Comparison of ENCODE assay signal across 11 cellular contexts in the genomic region with DNA sequence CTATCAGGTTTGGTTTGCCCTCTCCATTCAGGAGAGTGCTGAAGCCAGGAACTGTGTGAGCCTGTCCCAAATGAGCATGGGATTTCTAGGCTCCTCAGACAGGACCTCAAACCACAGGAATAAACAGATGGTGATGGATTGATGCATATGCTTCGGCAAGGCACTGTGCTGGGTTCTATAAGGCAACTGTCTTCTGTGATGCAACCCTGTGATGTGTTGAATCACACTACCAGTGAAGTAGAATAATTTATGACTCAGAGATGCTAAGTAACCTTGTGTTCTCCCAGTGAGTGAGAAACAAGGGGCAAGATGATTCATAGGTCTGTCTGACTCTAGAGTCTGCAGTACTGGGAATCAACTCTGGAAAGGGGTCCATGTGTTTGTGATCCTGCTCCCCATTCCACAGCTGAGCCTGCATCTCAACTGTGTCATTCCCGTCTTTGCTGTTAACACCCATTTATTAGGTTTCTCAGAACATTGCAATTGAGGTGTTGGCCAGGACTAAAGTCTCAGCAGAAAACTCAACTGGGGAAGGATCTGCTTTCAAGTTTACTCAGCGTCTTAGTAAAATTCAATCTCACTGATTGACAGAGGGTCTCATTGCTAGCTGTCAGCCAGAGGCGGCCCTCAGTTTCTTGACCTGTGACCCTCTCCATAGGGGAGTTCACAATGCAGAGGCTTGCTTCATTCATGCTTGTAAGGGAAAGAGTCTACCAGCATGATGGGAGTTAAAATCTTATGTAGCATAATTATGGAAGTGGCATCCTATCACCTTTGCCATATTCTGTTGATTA.
A peak's percentile ranks its signal among the peaks of the same experiment; 100 is the strongest.
DNase-seq lines count a peak whose midpoint lies in the region; ATAC-seq and TF ChIP-seq lines count a peak whose summit lies in the region.
"Had no signal": no experiment of that assay in that cellular context is flagged by ENCODE, and none has a peak within 500 bp of the region (broad histone marks: within the 10 kb centered on the region; RNA-seq: fewer than 3 reads in every experiment).

No MANE protein-coding gene starts in this region.

- DNase-seq in AG10803 (ENCODE audit: low read depth) (peak; percentile 94), LoVo (ENCODE audit: low spot score) (peak; percentile 27), NCI-H524 treated with DMSO at 0.1 percent for 48 hours (lab: John Stamatoyannopoulos, UW) (no peak), prostate gland (ENCODE audit: low spot score) (no peak)
- no peak for DNase-seq in effector memory CD8-positive, alpha-beta T cell
- DNase-seq: NCI-H1092, upper lobe of left lung had no signal

- no peak for TF ChIP-seq CTCF in AG10803 (conservative IDR thresholded peaks at IDR 0.05; ENCODE audit: low read length)
- no peak for TF ChIP-seq CTCF in prostate gland (IDR thresholded peaks at IDR 0.05)

- H3K36me3 ChIP-seq in mesodermal cell (ENCODE audit: control insufficient read depth, insufficient read depth, low read length) (no peaks in the 10 kb centered on the region), prostate gland (no peaks in the 10 kb centered on the region)
- H3K36me3 ChIP-seq: upper lobe of left lung had no signal

- intact Hi-C loops in prostate gland (cut with DNase I) = no loop called here

- no peaks in the 10 kb centered on the region for H3K27me3 ChIP-seq in prostate gland (replicated peaks; ENCODE audit: insufficient read depth)
- H3K27me3 ChIP-seq: upper lobe of left lung had no signal

- H3K4me3 ChIP-seq in AG10803 (ENCODE audit: low read length) (no peak overlapping the region), mesodermal cell (ENCODE audit: extremely low read depth, insufficient read depth, low read length, poor library complexity, severe bottlenecking) (no peak overlapping the region), prostate gland (no peak overlapping the region)
- H3K4me3 ChIP-seq: upper lobe of left lung had no signal

- peaks cover 31% of the 10 kb centered on the region for H3K4me1 Mint-ChIP-seq in activated naive CD4-positive, alpha-beta T cell treated with anti-CD3 and anti-CD28 coated beads, Interleukin-2, amount 50 U/mL, for 24 hours
- peaks cover 0 to 2% of the 10 kb centered on the region in 2 donors for H3K4me1 Mint-ChIP-seq in effector memory CD8-positive, alpha-beta T cell (ENCODE audit: low read depth in 2 of 2)

- peak overlapping the region; percentile 89 for H3K27ac ChIP-seq in mesodermal cell (ENCODE audit: low read depth, low read length, severe bottlenecking)
- H3K27ac ChIP-seq in prostate gland = no peak overlapping the region
- H3K27ac ChIP-seq: upper lobe of left lung had no signal

- H3K36me3 Mint-ChIP-seq in activated naive CD4-positive, alpha-beta T cell treated with anti-CD3 and anti-CD28 coated beads, Interleukin-2, amount 50 U/mL, for 24 hours = no peaks in the 10 kb centered on the region
- H3K36me3 Mint-ChIP-seq in effector memory CD8-positive, alpha-beta T cell (ENCODE audit: insufficient read depth) = no peaks in the 10 kb centered on the region
- H3K36me3 Mint-ChIP-seq: brain had no signal

- H3K27me3 Mint-ChIP-seq in activated naive CD4-positive, alpha-beta T cell treated with anti-CD3 and anti-CD28 coated beads, Interleukin-2, amount 50 U/mL, for 24 hours = no peaks in the 10 kb centered on the region
- no peaks in the 10 kb centered on the region for H3K27me3 Mint-ChIP-seq in effector memory CD8-positive, alpha-beta T cell

- no peak for TF ChIP-seq POLR2A in prostate gland (IDR thresholded peaks at IDR 0.05)

- no peaks in the 10 kb centered on the region for H3K9me3 Mint-ChIP-seq in activated naive CD4-positive, alpha-beta T cell treated with anti-CD3 and anti-CD28 coated beads, Interleukin-2, amount 50 U/mL, for 24 hours
- H3K9me3 Mint-ChIP-seq in effector memory CD8-positive, alpha-beta T cell = no peaks in the 10 kb centered on the region

- no peak overlapping the region for H3K4me3 Mint-ChIP-seq in activated naive CD4-positive, alpha-beta T cell treated with anti-CD3 and anti-CD28 coated beads, Interleukin-2, amount 50 U/mL, for 24 hours
- H3K4me3 Mint-ChIP-seq in effector memory CD8-positive, alpha-beta T cell = no peak overlapping the region
- H3K4me3 Mint-ChIP-seq: brain had no signal

- no peak for ATAC-seq in effector memory CD8-positive, alpha-beta T cell (replicated peaks)
- no peak for ATAC-seq in HG02678 (IDR thresholded peaks at IDR 0.05; ENCODE audit: unreplicated experiment)

- 82 to 83% methylated on average over 3 to 4 of the region's 4 CpGs for WGBS in mesodermal cell (ENCODE audit: insufficient coverage in 2 of 2), 2 experiments
- WGBS in prostate gland = 89% methylated on average over 4 of the region's 4 CpGs

- no peaks in the 10 kb centered on the region for H3K9me3 ChIP-seq in mesodermal cell (ENCODE audit: control insufficient read depth, low read length)
- no peaks in the 10 kb centered on the region for H3K9me3 ChIP-seq in prostate gland
- H3K9me3 ChIP-seq: upper lobe of left lung had no signal

- peaks cover 16% of the 10 kb centered on the region for H3K4me1 ChIP-seq in mesodermal cell (ENCODE audit: control insufficient read depth, insufficient read depth, low read length, poor library complexity, severe bottlenecking)
- H3K4me1 ChIP-seq in prostate gland (replicated peaks) = no peaks in the 10 kb centered on the region
- H3K4me1 ChIP-seq: upper lobe of left lung had no signal

- H3K27ac Mint-ChIP-seq in activated naive CD4-positive, alpha-beta T cell treated with anti-CD3 and anti-CD28 coated beads, Interleukin-2, amount 50 U/mL, for 24 hours = peak overlapping the region; percentile 98
- no peak overlapping the region for H3K27ac Mint-ChIP-seq in effector memory CD8-positive, alpha-beta T cell

Comparison
In these comparisons a context has a peak if more than half of its experiments do, and no peak if none do; other contexts are left out.
1. DNase-seq: peak in AG10803 (single experiment) and LoVo (single experiment); none in effector memory CD8-positive, alpha-beta T cell (0 of 3), NCI-H524 treated with DMSO at 0.1 percent for 48 hours (single experiment) and prostate gland (single experiment).